In genomic region chr6:20331625-20332024, GRCh38 we compare ENCODE assay signal across 8 cellular contexts.
"Had no signal": no experiment of that assay in that cellular context is flagged by ENCODE, and none has a peak within 500 bp of the region (broad histone marks: within the 10 kb centered on the region; RNA-seq: fewer than 3 reads in every experiment).

No MANE protein-coding gene starts in this region.

- H3K27ac ChIP-seq: GM23248 had no signal

- H3K4me1 ChIP-seq: HAP-1 had no signal

- DNase-seq: GM23248, GOT3, H7, HFFc6, IMR-90 had no signal

- ATAC-seq: HCT116, K562 had no signal

- H3K4me3 ChIP-seq: GM23248, HAP-1, K562 had no signal

- H3K9me3 ChIP-seq: HAP-1 had no signal

- H3K36me3 ChIP-seq: HAP-1 had no signal
